Comparison of ENCODE assay signal across 17 cellular contexts in the genomic region with DNA sequence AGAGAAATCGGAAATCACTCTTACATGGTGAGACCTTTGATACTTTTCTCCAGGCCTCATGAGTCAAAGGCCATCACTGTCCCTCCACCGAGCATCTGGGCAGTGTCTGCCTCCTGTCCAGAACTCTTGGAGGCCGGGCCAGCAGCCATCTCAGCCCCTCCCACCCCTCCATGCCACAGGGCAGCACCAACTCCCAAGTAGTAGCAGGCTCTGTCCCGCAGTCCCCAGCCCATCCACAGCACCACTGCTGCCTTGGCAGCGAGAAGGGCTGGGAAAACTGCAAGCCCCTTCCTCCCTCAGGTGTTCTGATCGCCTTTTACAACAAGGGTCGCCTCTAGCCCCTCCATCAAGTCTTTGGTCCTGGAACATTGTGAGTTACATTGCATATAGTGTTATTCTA. TPM values are rescaled to one million over a fixed set of nuclear protein-coding genes. Genes with fewer than 3 reads are reported as not detected.
DNase-seq lines count a peak whose midpoint lies in the region; ATAC-seq and TF ChIP-seq lines count a peak whose summit lies in the region.
"Had no signal": no experiment of that assay in that cellular context is flagged by ENCODE, and none has a peak within 500 bp of the region (broad histone marks: within the 10 kb centered on the region; RNA-seq: fewer than 3 reads in every experiment).

No MANE protein-coding gene starts in this region.

- no peak overlapping the region for H3K4me3 ChIP-seq in gastrocnemius medialis
- H3K4me3 ChIP-seq: BLaER1 treated with 17β-estradiol and CSF1 and Interleukin-3, amounts not matched to agents 10 nM and 100 nM had no signal

- no peak for TF ChIP-seq POLR2A in gastrocnemius medialis (IDR thresholded peaks at IDR 0.05)

- peaks cover 9% of the 10 kb centered on the region for H3K4me1 Mint-ChIP-seq in endothelial cell (ENCODE audit: unreplicated experiment)

- ATAC-seq in left ventricle myocardium superior (peak; percentile 6), Right ventricle myocardium inferior (no peak), gastrocnemius medialis (no peak)
- ATAC-seq: CD8-positive, alpha-beta T cell; HepG2 had no signal

- intact Hi-C loops in left ventricle myocardium superior (cut with micrococcal nuclease) = no loop called here
- intact Hi-C loops in Right ventricle myocardium inferior (cut with DNase I) = no loop called here
- intact Hi-C loops in gastrocnemius medialis (cut with DNase I; ENCODE audit: low total_unique reads) = no loop called here

- no peaks in the 10 kb centered on the region for H3K36me3 ChIP-seq in gastrocnemius medialis

- peak overlapping the region; percentile 48 for H3K4me3 Mint-ChIP-seq in endothelial cell (ENCODE audit: unreplicated experiment)
- H3K4me3 Mint-ChIP-seq: CD8-positive, alpha-beta T cell; H9 had no signal

- no peaks in the 10 kb centered on the region for H3K9me3 Mint-ChIP-seq in endothelial cell (ENCODE audit: unreplicated experiment)
- H3K9me3 Mint-ChIP-seq: CD8-positive, alpha-beta T cell had no signal

- H3K9me3 ChIP-seq in gastrocnemius medialis = no peaks in the 10 kb centered on the region

- in situ Hi-C loops in gastrocnemius medialis (cut with MboI; ENCODE audit: low sequenced_read_pairs in 4 of 4) = loop anchor here in 2 of 4 donors (25.0 kb wide), 1 partner anchor 615 kb away; the partner anchor contains the start of gene SYNM (in 2 of the 2)

- peaks cover 8% of the 10 kb centered on the region for H3K27me3 Mint-ChIP-seq in endothelial cell (ENCODE audit: unreplicated experiment)

- no peak for DNase-seq in left ventricle myocardium superior
- no peak for DNase-seq in Right ventricle myocardium inferior (ENCODE audit: missing footprints)
- no peak for DNase-seq in endothelial cell (ENCODE audit: low spot score)
- no peak for DNase-seq in gastrocnemius medialis
- no peak for DNase-seq in activated CD8-positive, alpha-beta memory T cell treated with anti-CD3 and anti-CD28 coated beads, Interleukin-2, amount 50 U/mL, for 4 hours
- DNase-seq in D341Med (ENCODE audit: low spot score) = no peak
- DNase-seq in cortex of kidney (lab: John Stamatoyannopoulos, UW) = no peak
- DNase-seq: 8988T; Calu3; CD8-positive, alpha-beta T cell; DMS 273 treated with DMSO at 0.1 percent for 48 hours; DMS53; DND-41; EL; H9 had no signal

- H3K27ac ChIP-seq in gastrocnemius medialis = peak overlapping the region; percentile 32 to 69 (median 46)
- H3K27ac ChIP-seq: BLaER1 treated with 17β-estradiol and CSF1 and Interleukin-3, amounts not matched to agents 10 nM and 100 nM had no signal

- H3K27me3 ChIP-seq in gastrocnemius medialis = no peaks in the 10 kb centered on the region

- H3K36me3 Mint-ChIP-seq in endothelial cell (ENCODE audit: low read depth, unreplicated experiment) = peaks cover 22% of the 10 kb centered on the region

- no peak overlapping the region for H3K27ac Mint-ChIP-seq in endothelial cell (ENCODE audit: unreplicated experiment)
- H3K27ac Mint-ChIP-seq: CD8-positive, alpha-beta T cell had no signal

- peaks cover 35 to 46% of the 10 kb centered on the region in 2 donors for H3K4me1 ChIP-seq in gastrocnemius medialis

- TF ChIP-seq CTCF in endothelial cell (IDR thresholded peaks at IDR 0.05; ENCODE audit: unreplicated experiment) = no peak
- no peak for TF ChIP-seq CTCF in gastrocnemius medialis (IDR thresholded peaks at IDR 0.05 in 4 of 5, conservative IDR thresholded peaks at IDR 0.05 in 1 of 5)

RNA-seq across cellular contexts. Expression of gene LYSMD4, which starts 5.5 kb away (rescaled TPM):
- 10.1 TPM for total RNA-seq in left ventricle myocardium superior
- 9.3 TPM for total RNA-seq in Right ventricle myocardium inferior
- 13.1 TPM for total RNA-seq in endothelial cell (ENCODE audit: unreplicated experiment)
- 10 to 100 TPM in 2 of 4 donors, 1 to 10 TPM in 2; 5.1 to 15.8 (median 11.9) TPM for total RNA-seq in gastrocnemius medialis
